18 cellular contexts compared by ENCODE assay signal in the genomic region with DNA sequence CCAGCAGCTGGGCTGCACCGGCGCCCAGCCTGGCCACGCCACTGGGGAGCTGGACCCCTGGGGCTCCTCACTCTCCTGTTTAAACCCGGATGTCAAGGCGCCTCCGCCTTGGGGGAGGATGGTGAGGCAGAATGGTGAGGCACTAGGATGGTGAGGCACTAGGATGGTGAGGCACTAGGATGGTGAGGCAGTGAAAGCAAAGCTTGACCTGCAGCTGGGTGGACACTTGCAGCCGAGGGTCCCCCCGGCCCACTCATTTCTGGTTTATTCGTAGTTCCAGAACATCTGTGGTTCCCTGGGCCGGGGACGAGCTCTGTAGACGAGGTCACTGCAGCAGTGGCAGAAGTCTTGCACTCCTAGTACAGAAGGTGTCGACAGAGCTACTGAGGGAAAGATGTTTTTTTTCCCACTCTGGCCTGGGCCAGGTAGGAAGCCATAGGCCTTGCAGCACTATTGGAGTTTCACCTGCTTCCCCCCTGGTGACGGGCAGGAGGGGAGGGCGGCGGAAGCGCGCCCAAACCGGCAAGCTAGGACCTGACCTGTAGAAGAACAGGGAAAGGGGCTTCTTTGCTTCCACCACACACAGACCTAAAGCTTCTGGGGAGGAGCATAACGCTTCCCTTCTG. TPM values are rescaled to one million over a fixed set of nuclear protein-coding genes. Genes with fewer than 3 reads are reported as not detected.
DNase-seq lines count a peak whose midpoint lies in the region; ATAC-seq, FAIRE-seq and TF ChIP-seq lines count a peak whose summit lies in the region.
"Had no signal": no experiment of that assay in that cellular context is flagged by ENCODE, and none has a peak within 500 bp of the region (broad histone marks: within the 10 kb centered on the region; RNA-seq: fewer than 3 reads in every experiment).

No MANE protein-coding gene starts in this region.

- no peaks in the 10 kb centered on the region for H3K9me3 Mint-ChIP-seq in stimulated activated naive CD8-positive, alpha-beta T cell treated with anti-CD3 and anti-CD28 coated beads, Interleukin-15, Interleukin-2, amounts not matched to agents 100 ng/mL and 50 ng/mL, for 24 hours
- no peaks in the 10 kb centered on the region for H3K9me3 Mint-ChIP-seq in activated T-cell treated with anti-CD3 and anti-CD28 coated beads, Interleukin-2, amount 50 U/mL, for 72 hours
- H3K9me3 Mint-ChIP-seq: activated T-helper 17 cell treated with anti-CD3 and anti-CD28 coated beads, Interleukin-2, amount 50 U/mL, for 72 hours; HFFc6 had no signal

- H3K9me3 ChIP-seq in muscle layer of duodenum (ENCODE audit: control insufficient read depth in 1 of 2, low read length in 2 of 2) = no peaks in the 10 kb centered on the region
- H3K9me3 ChIP-seq: ascending aorta had no signal

- no peak for TF ChIP-seq POLR2A in GM18505 (IDR thresholded peaks at IDR 0.05; ENCODE audit: borderline replicate concordance, extremely low read depth, insufficient read depth, insufficient read length)

- H3K4me3 ChIP-seq in muscle layer of duodenum (ENCODE audit: low read depth in 1 of 2, low read length in 2 of 2) = peak overlapping the region in 1 of 2 donors; percentile 61
- H3K4me3 ChIP-seq: ascending aorta had no signal

- no peaks in the 10 kb centered on the region for H3K36me3 Mint-ChIP-seq in stimulated activated naive CD8-positive, alpha-beta T cell treated with anti-CD3 and anti-CD28 coated beads, Interleukin-15, Interleukin-2, amounts not matched to agents 100 ng/mL and 50 ng/mL, for 24 hours (ENCODE audit: low read depth)
- peaks cover 2 to 3% of the 10 kb centered on the region in 2 donors for H3K36me3 Mint-ChIP-seq in activated T-cell treated with anti-CD3 and anti-CD28 coated beads, Interleukin-2, amount 50 U/mL, for 72 hours (ENCODE audit: insufficient read depth in 2 of 2)

- peaks cover 35% of the 10 kb centered on the region for H3K27me3 ChIP-seq in muscle layer of duodenum (ENCODE audit: low read depth, low read length)

- peaks cover 0 to 42% of the 10 kb centered on the region in 2 donors for H3K4me1 ChIP-seq in muscle layer of duodenum (ENCODE audit: control insufficient read depth in 1 of 2, insufficient read depth in 2 of 2, low read length in 2 of 2)

- H3K27ac ChIP-seq in epithelial cell of prostate = peak overlapping the region; percentile 70
- peak overlapping the region; percentile 67 for H3K27ac ChIP-seq in muscle layer of duodenum (ENCODE audit: low read length)
- H3K27ac ChIP-seq: ascending aorta had no signal

- H3K4me3 Mint-ChIP-seq in stimulated activated naive CD8-positive, alpha-beta T cell treated with anti-CD3 and anti-CD28 coated beads, Interleukin-15, Interleukin-2, amounts not matched to agents 100 ng/mL and 50 ng/mL, for 24 hours = peak overlapping the region; percentile 80
- peak overlapping the region in 1 of 2 donors; percentile 69 for H3K4me3 Mint-ChIP-seq in activated T-cell treated with anti-CD3 and anti-CD28 coated beads, Interleukin-2, amount 50 U/mL, for 72 hours
- H3K4me3 Mint-ChIP-seq: HFFc6 had no signal

- H3K36me3 ChIP-seq in muscle layer of duodenum (ENCODE audit: control insufficient read depth in 1 of 2, insufficient read depth in 2 of 2, low read length in 2 of 2) = no peaks in the 10 kb centered on the region
- H3K36me3 ChIP-seq: ascending aorta had no signal

- no peak overlapping the region for H3K27ac Mint-ChIP-seq in stimulated activated naive CD8-positive, alpha-beta T cell treated with anti-CD3 and anti-CD28 coated beads, Interleukin-15, Interleukin-2, amounts not matched to agents 100 ng/mL and 50 ng/mL, for 24 hours
- H3K27ac Mint-ChIP-seq in activated T-cell treated with anti-CD3 and anti-CD28 coated beads, Interleukin-2, amount 50 U/mL, for 72 hours = no peak overlapping the region
- H3K27ac Mint-ChIP-seq: HFFc6, T-helper 17 cell had no signal

- peaks cover 35% of the 10 kb centered on the region for H3K4me1 Mint-ChIP-seq in stimulated activated naive CD8-positive, alpha-beta T cell treated with anti-CD3 and anti-CD28 coated beads, Interleukin-15, Interleukin-2, amounts not matched to agents 100 ng/mL and 50 ng/mL, for 24 hours (ENCODE audit: low read depth)
- peaks cover 32% of the 10 kb centered on the region for H3K4me1 Mint-ChIP-seq in activated T-cell treated with anti-CD3 and anti-CD28 coated beads, Interleukin-2, amount 50 U/mL, for 72 hours (ENCODE audit: low read depth)

- DNase-seq in stimulated activated naive CD8-positive, alpha-beta T cell treated with anti-CD3 and anti-CD28 coated beads, Interleukin-15, Interleukin-2, amounts not matched to agents 100 U/mL and 50 U/mL, for 24 hours = no peak
- no peak for DNase-seq in epithelial cell of prostate (ENCODE audit: low read depth, low spot score)
- DNase-seq in SHP77 treated with DMSO at 0.1 percent for 48 hours (lab: John Stamatoyannopoulos, UW) = no peak
- no peak for DNase-seq in RCC 7860 (ENCODE audit: low spot score)
- no peak for DNase-seq in activated T-cell treated with anti-CD3 and anti-CD28 coated beads, Interleukin-2, amount 50 U/mL, for 72 hours
- DNase-seq: activated CD4-positive, alpha-beta T cell treated with anti-CD3 and anti-CD28 coated beads, Interleukin-2, amount 50 U/mL, for 4 hours; HFFc6; IMR-90; NCI-H1436; NCI-H446 treated with DMSO at 0.1 percent for 48 hours; T-helper 17 cell had no signal

- H3K27me3 Mint-ChIP-seq in stimulated activated naive CD8-positive, alpha-beta T cell treated with anti-CD3 and anti-CD28 coated beads, Interleukin-15, Interleukin-2, amounts not matched to agents 100 ng/mL and 50 ng/mL, for 24 hours = peaks cover 67% of the 10 kb centered on the region
- peaks cover 69% of the 10 kb centered on the region for H3K27me3 Mint-ChIP-seq in activated T-cell treated with anti-CD3 and anti-CD28 coated beads, Interleukin-2, amount 50 U/mL, for 72 hours (ENCODE audit: low read depth)

- FAIRE-seq in RCC 7860 (lab: Jason Lieb, UNC) = no peak

- ATAC-seq in stimulated activated naive CD8-positive, alpha-beta T cell treated with anti-CD3 and anti-CD28 coated beads, Interleukin-15, Interleukin-2, amounts not matched to agents 100 U/mL and 50 U/mL, for 24 hours = no peak
- no peak for ATAC-seq in activated T-cell treated with anti-CD3 and anti-CD28 coated beads, Interleukin-2, amount 50 U/mL, for 72 hours (replicated peaks in 1 of 2)
- no peak for ATAC-seq in GM18505 (IDR thresholded peaks at IDR 0.05; ENCODE audit: unreplicated experiment)

RNA-seq across cellular contexts. Expression of a gene that starts 1.1 kb away (rescaled TPM):
- total RNA-seq in activated T-cell treated with anti-CD3 and anti-CD28 coated beads, Interleukin-2, amount 50 U/mL, for 72 hours = under 1 TPM; 0.19 to 0.48 TPM
- total RNA-seq: A172, ascending aorta, dermis microvascular lymphatic vessel endothelial cell, HFFc6, IMR-90, T-helper 17 cell had no signal
